1 cellular context compared by ENCODE assay signal in the genomic region with DNA sequence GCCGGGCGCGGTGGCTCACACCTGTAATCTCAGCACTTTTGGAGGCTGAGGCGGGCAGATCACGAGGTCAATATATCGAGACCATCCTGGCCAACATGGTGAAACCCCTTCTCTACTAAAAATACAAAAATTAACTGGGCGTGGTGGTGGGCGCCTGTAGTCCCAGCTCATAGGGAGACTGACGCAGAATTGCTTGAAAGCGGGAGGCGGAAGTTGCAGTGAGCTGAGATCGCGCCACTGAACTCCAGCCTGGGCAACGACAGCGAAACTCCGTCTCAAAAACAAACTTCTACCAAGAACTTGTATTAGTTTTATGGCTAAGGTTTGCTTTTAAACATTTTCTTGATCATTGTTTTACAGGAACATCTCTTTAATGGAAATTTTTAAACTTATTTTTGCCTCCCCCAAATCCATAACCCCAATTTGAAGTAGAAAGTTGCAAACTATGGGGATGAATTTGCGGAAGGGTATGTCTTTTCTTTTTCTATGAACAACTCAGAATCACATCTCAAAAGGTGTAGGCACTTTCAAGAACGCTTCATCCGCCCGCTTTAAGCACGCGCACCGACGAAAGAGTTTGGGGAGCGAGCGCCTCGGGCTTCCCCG.
TF ChIP-seq lines count a peak whose summit lies in the region.

No MANE protein-coding gene starts in this region.

TF ChIP-seq in GM12878, 131 proteins besides CTCF, POLR2A, EP300 and RAD21:
- TF ChIP-seq SKIL (IDR thresholded peaks at IDR 0.05; ENCODE audit: low read depth, poor library complexity, severe bottlenecking), result peak; percentile 69
- TF ChIP-seq ZNF384 (IDR thresholded peaks at IDR 0.05; ENCODE audit: borderline replicate concordance, low read depth, low read length), result no peak
- TF ChIP-seq SP1 (IDR thresholded peaks at IDR 0.05; ENCODE audit: low read depth, low read length), result no peak
- TF ChIP-seq, protein P1, sequence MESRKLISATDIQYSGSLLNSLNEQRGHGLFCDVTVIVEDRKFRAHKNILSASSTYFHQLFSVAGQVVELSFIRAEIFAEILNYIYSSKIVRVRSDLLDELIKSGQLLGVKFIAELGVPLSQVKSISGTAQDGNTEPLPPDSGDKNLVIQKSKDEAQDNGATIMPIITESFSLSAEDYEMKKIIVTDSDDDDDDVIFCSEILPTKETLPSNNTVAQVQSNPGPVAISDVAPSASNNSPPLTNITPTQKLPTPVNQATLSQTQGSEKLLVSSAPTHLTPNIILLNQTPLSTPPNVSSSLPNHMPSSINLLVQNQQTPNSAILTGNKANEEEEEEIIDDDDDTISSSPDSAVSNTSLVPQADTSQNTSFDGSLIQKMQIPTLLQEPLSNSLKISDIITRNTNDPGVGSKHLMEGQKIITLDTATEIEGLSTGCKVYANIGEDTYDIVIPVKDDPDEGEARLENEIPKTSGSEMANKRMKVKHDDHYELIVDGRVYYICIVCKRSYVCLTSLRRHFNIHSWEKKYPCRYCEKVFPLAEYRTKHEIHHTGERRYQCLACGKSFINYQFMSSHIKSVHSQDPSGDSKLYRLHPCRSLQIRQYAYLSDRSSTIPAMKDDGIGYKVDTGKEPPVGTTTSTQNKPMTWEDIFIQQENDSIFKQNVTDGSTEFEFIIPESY (IDR thresholded peaks at IDR 0.05), result peak; percentile 34; the same call in 1 of the 2 replicates
- TF ChIP-seq MXI1 (IDR thresholded peaks at IDR 0.05; ENCODE audit: low read depth, low read length), result no peak
- TF ChIP-seq MTA2 (IDR thresholded peaks at IDR 0.05; ENCODE audit: low read depth), result 0 out of 2 replicates have a peak, but pooled peaks have one; percentile 22
- TF ChIP-seq MYB (IDR thresholded peaks at IDR 0.05; ENCODE audit: borderline replicate concordance, low read depth, low read length), result no peak
- TF ChIP-seq, protein P2, sequence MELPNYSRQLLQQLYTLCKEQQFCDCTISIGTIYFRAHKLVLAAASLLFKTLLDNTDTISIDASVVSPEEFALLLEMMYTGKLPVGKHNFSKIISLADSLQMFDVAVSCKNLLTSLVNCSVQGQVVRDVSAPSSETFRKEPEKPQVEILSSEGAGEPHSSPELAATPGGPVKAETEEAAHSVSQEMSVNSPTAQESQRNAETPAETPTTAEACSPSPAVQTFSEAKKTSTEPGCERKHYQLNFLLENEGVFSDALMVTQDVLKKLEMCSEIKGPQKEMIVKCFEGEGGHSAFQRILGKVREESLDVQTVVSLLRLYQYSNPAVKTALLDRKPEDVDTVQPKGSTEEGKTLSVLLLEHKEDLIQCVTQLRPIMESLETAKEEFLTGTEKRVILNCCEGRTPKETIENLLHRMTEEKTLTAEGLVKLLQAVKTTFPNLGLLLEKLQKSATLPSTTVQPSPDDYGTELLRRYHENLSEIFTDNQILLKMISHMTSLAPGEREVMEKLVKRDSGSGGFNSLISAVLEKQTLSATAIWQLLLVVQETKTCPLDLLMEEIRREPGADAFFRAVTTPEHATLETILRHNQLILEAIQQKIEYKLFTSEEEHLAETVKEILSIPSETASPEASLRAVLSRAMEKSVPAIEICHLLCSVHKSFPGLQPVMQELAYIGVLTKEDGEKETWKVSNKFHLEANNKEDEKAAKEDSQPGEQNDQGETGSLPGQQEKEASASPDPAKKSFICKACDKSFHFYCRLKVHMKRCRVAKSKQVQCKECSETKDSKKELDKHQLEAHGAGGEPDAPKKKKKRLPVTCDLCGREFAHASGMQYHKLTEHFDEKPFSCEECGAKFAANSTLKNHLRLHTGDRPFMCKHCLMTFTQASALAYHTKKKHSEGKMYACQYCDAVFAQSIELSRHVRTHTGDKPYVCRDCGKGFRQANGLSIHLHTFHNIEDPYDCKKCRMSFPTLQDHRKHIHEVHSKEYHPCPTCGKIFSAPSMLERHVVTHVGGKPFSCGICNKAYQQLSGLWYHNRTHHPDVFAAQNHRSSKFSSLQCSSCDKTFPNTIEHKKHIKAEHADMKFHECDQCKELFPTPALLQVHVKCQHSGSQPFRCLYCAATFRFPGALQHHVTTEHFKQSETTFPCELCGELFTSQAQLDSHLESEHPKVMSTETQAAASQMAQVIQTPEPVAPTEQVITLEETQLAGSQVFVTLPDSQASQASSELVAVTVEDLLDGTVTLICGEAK (IDR thresholded peaks at IDR 0.05; ENCODE audit: borderline replicate concordance), result peak; percentile 65; the same call in 1 of the 2 replicates
- TF ChIP-seq ZSCAN29 (IDR thresholded peaks at IDR 0.05), result no peak
- TF ChIP-seq ZZZ3 (IDR thresholded peaks at IDR 0.05; ENCODE audit: control insufficient read depth, insufficient read length, low read depth), result no peak
- TF ChIP-seq EZH2 (IDR thresholded peaks at IDR 0.05; ENCODE audit: borderline replicate concordance, control insufficient read depth, low read depth, low read length), result no peak
- TF ChIP-seq ZNF217 (IDR thresholded peaks at IDR 0.05), result no peak
- TF ChIP-seq BHLHE40 (IDR thresholded peaks at IDR 0.05; ENCODE audit: borderline replicate concordance in 1 of 2, low read depth in 2 of 2, low read length in 1 of 2), result no peak
- TF ChIP-seq MLLT1 (IDR thresholded peaks at IDR 0.05), result peak; percentile 98
- TF ChIP-seq WRNIP1 (IDR thresholded peaks at IDR 0.05; ENCODE audit: borderline replicate concordance, low read depth, low read length), result no peak
- no peak for TF ChIP-seq ETV6 (conservative IDR thresholded peaks at IDR 0.05 in 1 of 2, IDR thresholded peaks at IDR 0.05 in 1 of 2; ENCODE audit: borderline replicate concordance in 1 of 2, low read depth in 1 of 2)
- TF ChIP-seq MEF2B (IDR thresholded peaks at IDR 0.05; ENCODE audit: partially characterized antibody, poor library complexity, severe bottlenecking), result peak; percentile 9
- no peak for TF ChIP-seq SRF (IDR thresholded peaks at IDR 0.05; ENCODE audit: low read depth in 2 of 2, low read length in 2 of 2)
- TF ChIP-seq, protein P3, sequence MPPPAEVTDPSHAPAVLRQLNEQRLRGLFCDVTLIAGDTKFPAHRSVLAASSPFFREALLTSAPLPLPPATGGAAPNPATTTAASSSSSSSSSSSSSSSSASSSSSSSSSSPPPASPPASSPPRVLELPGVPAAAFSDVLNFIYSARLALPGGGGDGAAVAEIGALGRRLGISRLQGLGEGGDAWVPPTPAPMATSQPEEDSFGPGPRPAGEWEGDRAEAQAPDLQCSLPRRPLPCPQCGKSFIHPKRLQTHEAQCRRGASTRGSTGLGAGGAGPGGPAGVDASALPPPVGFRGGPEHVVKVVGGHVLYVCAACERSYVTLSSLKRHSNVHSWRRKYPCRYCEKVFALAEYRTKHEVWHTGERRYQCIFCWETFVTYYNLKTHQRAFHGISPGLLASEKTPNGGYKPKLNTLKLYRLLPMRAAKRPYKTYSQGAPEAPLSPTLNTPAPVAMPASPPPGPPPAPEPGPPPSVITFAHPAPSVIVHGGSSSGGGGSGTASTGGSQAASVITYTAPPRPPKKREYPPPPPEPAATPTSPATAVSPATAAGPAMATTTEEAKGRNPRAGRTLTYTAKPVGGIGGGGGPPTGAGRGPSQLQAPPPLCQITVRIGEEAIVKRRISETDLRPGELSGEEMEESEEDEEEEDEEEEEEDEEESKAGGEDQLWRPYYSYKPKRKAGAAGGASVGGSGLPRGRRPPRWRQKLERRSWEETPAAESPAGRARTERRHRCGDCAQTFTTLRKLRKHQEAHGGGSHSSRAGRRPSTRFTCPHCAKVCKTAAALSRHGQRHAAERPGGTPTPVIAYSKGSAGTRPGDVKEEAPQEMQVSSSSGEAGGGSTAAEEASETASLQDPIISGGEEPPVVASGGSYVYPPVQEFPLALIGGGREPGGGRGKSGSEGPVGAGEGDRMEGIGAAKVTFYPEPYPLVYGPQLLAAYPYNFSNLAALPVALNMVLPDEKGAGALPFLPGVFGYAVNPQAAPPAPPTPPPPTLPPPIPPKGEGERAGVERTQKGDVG (CRISPR knock-in tag; IDR thresholded peaks at IDR 0.05), result no peak
TF ChIP-seq in GM12878: peak in this region for 6.
